ENCODE assay signal across 8 cellular contexts in the genomic region with DNA sequence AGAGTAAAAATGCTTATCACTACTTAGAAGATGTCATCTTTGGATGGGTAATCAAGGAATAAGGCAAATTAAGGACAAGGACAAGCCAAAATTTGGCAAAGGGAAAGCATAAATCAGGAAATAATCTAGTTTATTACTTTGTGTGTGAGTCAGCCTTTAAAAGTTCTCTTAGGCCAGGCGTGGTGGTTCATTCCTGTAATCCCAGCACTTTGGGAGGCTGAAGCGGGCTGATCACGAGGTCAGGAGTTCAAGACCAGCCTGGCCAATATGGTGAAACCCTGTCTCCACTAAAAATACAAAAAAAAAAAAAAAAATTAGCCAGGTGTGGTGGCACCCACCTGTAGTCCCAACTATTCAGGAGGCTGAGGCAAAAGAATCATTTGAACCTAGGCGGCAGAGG. TPM values are rescaled to one million over a fixed set of nuclear protein-coding genes. Genes with fewer than 3 reads are reported as not detected.
DNase-seq lines count a peak whose midpoint lies in the region; ATAC-seq and TF ChIP-seq lines count a peak whose summit lies in the region.
"Not testable (repeated sequence)": the region's sequence is repeated elsewhere in the genome, so short reads cannot be mapped to it uniquely, and the experiment has no call there.

No MANE protein-coding gene starts in this region.

- TF ChIP-seq CTCF in CD4-positive, alpha-beta T cell (IDR thresholded peaks at IDR 0.05); GM23338 (conservative IDR thresholded peaks at IDR 0.05; ENCODE audit: low read depth in 2 of 2); progenitor cell of endocrine pancreas (IDR thresholded peaks at IDR 0.05; ENCODE audit: unreplicated experiment): not testable (repeated sequence)

- H3K9me2 ChIP-seq in GM23338 (ENCODE audit: insufficient read depth), result not testable (repeated sequence)

- not testable (repeated sequence) for H3K36me3 ChIP-seq in GM23338 (ENCODE audit: insufficient read depth)

- peak overlapping the region; percentile 97 for H3K27ac Mint-ChIP-seq in CD4-positive, alpha-beta T cell
- not testable (repeated sequence) for H3K27ac Mint-ChIP-seq in GM23338; T-helper 2 cell treated with Interferon-gamma antibody and Interleukin-4, amounts not matched to agents 5 μg/mL and 100 μg/mL, for 36 hours; central memory CD8-positive, alpha-beta T cell (ENCODE audit: low read depth)
- peak overlapping the region; percentile 39 for H3K27ac Mint-ChIP-seq in activated CD8-positive, alpha-beta T cell treated with anti-CD3 and anti-CD28 coated beads, Interleukin-2, amount 10 ng/mL, durations not matched to agents 7 days and 5 days
- H3K27ac Mint-ChIP-seq in activated naive CD4-positive, alpha-beta T cell treated with anti-CD3 and anti-CD28 coated beads, Interleukin-2, amount 10 ng/mL, durations not matched to agents 7 days and 5 days, result peak overlapping the region; percentile 100
- H3K27ac Mint-ChIP-seq in naive B cell (peak overlapping the region in 1 of 6 donors; percentile 60), progenitor cell of endocrine pancreas (peak overlapping the region; percentile 12)

- CTCF ChIA-PET in CD4-positive, alpha-beta T cell (lab: Charles Lee), result interaction anchor here (4.0 kb wide), 1 partner anchor 12 kb away, joined by 33 read pairs; no protein-coding TSS in a partner anchor
- CTCF ChIA-PET in activated CD8-positive, alpha-beta T cell treated with anti-CD3 and anti-CD28 coated beads, Interleukin-2, amount 10 ng/mL, durations not matched to agents 7 days and 5 days (lab: Charles Lee), result interaction anchor here (7.1 to 7.2 kb wide), 2 partner anchors 12 to 103 kb away, joined by 58 to 89 read pairs; a partner anchor contains a TSS
- CTCF ChIA-PET in activated naive CD4-positive, alpha-beta T cell treated with anti-CD3 and anti-CD28 coated beads, Interleukin-2, amount 10 ng/mL, durations not matched to agents 7 days and 5 days (lab: Charles Lee), result interaction anchor here (0.6 to 2.0 kb wide), 4 partner anchors 12 to 131 kb away, joined by 3 to 14 read pairs (median 4); no protein-coding TSS in a partner anchor

- H3K9me3 ChIP-seq in CD4-positive, alpha-beta T cell (ENCODE audit: control insufficient read depth, low read length), result not testable (repeated sequence)

- H3K4me3 Mint-ChIP-seq in CD4-positive, alpha-beta T cell, result peak overlapping the region; percentile 99
- H3K4me3 Mint-ChIP-seq in GM23338, result peak overlapping the region; percentile 100; the same call in 2 of the 3 replicates
- peak overlapping the region; percentile 100 for H3K4me3 Mint-ChIP-seq in T-helper 2 cell treated with Interferon-gamma antibody and Interleukin-4, amounts not matched to agents 5 μg/mL and 100 μg/mL, for 36 hours
- H3K4me3 Mint-ChIP-seq in activated CD8-positive, alpha-beta T cell treated with anti-CD3 and anti-CD28 coated beads, Interleukin-2, amount 10 ng/mL, durations not matched to agents 7 days and 5 days, result peak overlapping the region; percentile 96
- H3K4me3 Mint-ChIP-seq in activated naive CD4-positive, alpha-beta T cell treated with anti-CD3 and anti-CD28 coated beads, Interleukin-2, amount 10 ng/mL, durations not matched to agents 7 days and 5 days, result peak overlapping the region; percentile 44
- peak overlapping the region; percentile 20 for H3K4me3 Mint-ChIP-seq in central memory CD8-positive, alpha-beta T cell
- peak overlapping the region in 6 of 8 donors; percentile 21 to 100 (median 98) for H3K4me3 Mint-ChIP-seq in naive B cell
- peak overlapping the region; percentile 100 for H3K4me3 Mint-ChIP-seq in progenitor cell of endocrine pancreas (ENCODE audit: low read depth)

- not testable (repeated sequence) for ATAC-seq in CD4-positive, alpha-beta T cell (ENCODE audit: poor library complexity); GM23338; activated CD8-positive, alpha-beta T cell treated with anti-CD3 and anti-CD28 coated beads, Interleukin-2, amount 10 ng/mL, durations not matched to agents 7 days and 5 days; central memory CD8-positive, alpha-beta T cell (replicated peaks; ENCODE audit: extremely low read depth, poor library complexity, severe bottlenecking); naive B cell (ENCODE audit: low read depth in 2 of 2)

- H3K4me2 ChIP-seq in GM23338, result not testable (repeated sequence)

- H3K4me1 ChIP-seq in GM23338 (ENCODE audit: insufficient read depth), result not testable (repeated sequence)

- not testable (repeated sequence) for H3K27me3 Mint-ChIP-seq in CD4-positive, alpha-beta T cell; GM23338 (ENCODE audit: insufficient read depth, low read depth, poor library complexity); T-helper 2 cell treated with Interferon-gamma antibody and Interleukin-4, amounts not matched to agents 5 μg/mL and 100 μg/mL, for 36 hours (ENCODE audit: low read depth); activated CD8-positive, alpha-beta T cell treated with anti-CD3 and anti-CD28 coated beads, Interleukin-2, amount 10 ng/mL, durations not matched to agents 7 days and 5 days (ENCODE audit: low read depth); activated naive CD4-positive, alpha-beta T cell treated with anti-CD3 and anti-CD28 coated beads, Interleukin-2, amount 10 ng/mL, durations not matched to agents 7 days and 5 days; central memory CD8-positive, alpha-beta T cell; naive B cell; progenitor cell of endocrine pancreas

- H3K36me3 Mint-ChIP-seq in CD4-positive, alpha-beta T cell (ENCODE audit: low read depth), result peaks cover 33% of the 10 kb centered on the region
- peaks cover 21% of the 10 kb centered on the region for H3K36me3 Mint-ChIP-seq in GM23338 (ENCODE audit: low read depth)
- H3K36me3 Mint-ChIP-seq in T-helper 2 cell treated with Interferon-gamma antibody and Interleukin-4, amounts not matched to agents 5 μg/mL and 100 μg/mL, for 36 hours (ENCODE audit: low read depth), result peaks cover 26% of the 10 kb centered on the region
- peaks cover 23% of the 10 kb centered on the region for H3K36me3 Mint-ChIP-seq in activated CD8-positive, alpha-beta T cell treated with anti-CD3 and anti-CD28 coated beads, Interleukin-2, amount 10 ng/mL, durations not matched to agents 7 days and 5 days (ENCODE audit: low read depth)
- H3K36me3 Mint-ChIP-seq in activated naive CD4-positive, alpha-beta T cell treated with anti-CD3 and anti-CD28 coated beads, Interleukin-2, amount 10 ng/mL, durations not matched to agents 7 days and 5 days, result peaks cover 23% of the 10 kb centered on the region
- peaks cover 29% of the 10 kb centered on the region for H3K36me3 Mint-ChIP-seq in central memory CD8-positive, alpha-beta T cell (ENCODE audit: insufficient read depth)
- H3K36me3 Mint-ChIP-seq in naive B cell; progenitor cell of endocrine pancreas (ENCODE audit: insufficient read depth): not testable (repeated sequence)

- not testable (repeated sequence) for H3K27me3 ChIP-seq in CD4-positive, alpha-beta T cell (ENCODE audit: control insufficient read depth, insufficient read depth, low read length); GM23338 (ENCODE audit: insufficient read depth)

- peaks cover 32% of the 10 kb centered on the region for H3K4me1 Mint-ChIP-seq in CD4-positive, alpha-beta T cell (ENCODE audit: low read depth)
- H3K4me1 Mint-ChIP-seq in GM23338; progenitor cell of endocrine pancreas (ENCODE audit: low read depth): not testable (repeated sequence)
- H3K4me1 Mint-ChIP-seq in T-helper 2 cell treated with Interferon-gamma antibody and Interleukin-4, amounts not matched to agents 5 μg/mL and 100 μg/mL, for 36 hours (ENCODE audit: low read depth), result peaks cover 29% of the 10 kb centered on the region
- H3K4me1 Mint-ChIP-seq in activated CD8-positive, alpha-beta T cell treated with anti-CD3 and anti-CD28 coated beads, Interleukin-2, amount 10 ng/mL, durations not matched to agents 7 days and 5 days (ENCODE audit: low read depth), result peaks cover 27% of the 10 kb centered on the region
- H3K4me1 Mint-ChIP-seq in activated naive CD4-positive, alpha-beta T cell treated with anti-CD3 and anti-CD28 coated beads, Interleukin-2, amount 10 ng/mL, durations not matched to agents 7 days and 5 days, result peaks cover 43% of the 10 kb centered on the region
- H3K4me1 Mint-ChIP-seq in central memory CD8-positive, alpha-beta T cell, result peaks cover 40% of the 10 kb centered on the region
- peaks cover 14 to 35% (median 22%) of the 10 kb centered on the region in 3 donors for H3K4me1 Mint-ChIP-seq in naive B cell

- 0 out of 2 replicates have a peak, but pooled peaks cover 11% of the 10 kb centered on the region for H3F3A ChIP-seq in GM23338 (replicated peaks; ENCODE audit: low read depth)

- peaks cover 36% of the 10 kb centered on the region for H3K79me2 ChIP-seq in GM23338 (replicated peaks; ENCODE audit: insufficient read depth)

- H3K27ac ChIP-seq in CD4-positive, alpha-beta T cell (ENCODE audit: low read depth, low read length); GM23338 (ENCODE audit: low read depth): not testable (repeated sequence)

- not testable (repeated sequence) for H3K4me3 ChIP-seq in GM23338

- intact Hi-C loops in CD4-positive, alpha-beta T cell (cut with DNase I, micrococcal nuclease), result loop anchor here (5.0 to 10.0 kb wide), 4 partner anchors 45 to 1205 kb away; a partner anchor contains a TSS

- H3K9me3 Mint-ChIP-seq in CD4-positive, alpha-beta T cell; GM23338; T-helper 2 cell treated with Interferon-gamma antibody and Interleukin-4, amounts not matched to agents 5 μg/mL and 100 μg/mL, for 36 hours; activated CD8-positive, alpha-beta T cell treated with anti-CD3 and anti-CD28 coated beads, Interleukin-2, amount 10 ng/mL, durations not matched to agents 7 days and 5 days (ENCODE audit: insufficient read depth); activated naive CD4-positive, alpha-beta T cell treated with anti-CD3 and anti-CD28 coated beads, Interleukin-2, amount 10 ng/mL, durations not matched to agents 7 days and 5 days; central memory CD8-positive, alpha-beta T cell; naive B cell; progenitor cell of endocrine pancreas (ENCODE audit: low read depth): not testable (repeated sequence)

- peaks cover 18% of the 10 kb centered on the region for H4K20me1 ChIP-seq in GM23338 (replicated peaks; ENCODE audit: insufficient read depth)

- DNase-seq in CD4-positive, alpha-beta T cell; GM23338 (ENCODE audit: low spot score); T-helper 2 cell treated with Interferon-gamma antibody and Interleukin-4, amounts not matched to agents 5 μg/mL and 100 μg/mL, for 36 hours (ENCODE audit: low spot score); activated CD8-positive, alpha-beta T cell treated with anti-CD3 and anti-CD28 coated beads, Interleukin-2, amount 10 ng/mL, durations not matched to agents 7 days and 5 days; activated naive CD4-positive, alpha-beta T cell treated with anti-CD3 and anti-CD28 coated beads, Interleukin-2, amount 10 ng/mL, durations not matched to agents 7 days and 5 days; central memory CD8-positive, alpha-beta T cell (ENCODE audit: low spot score in 2 of 2); naive B cell; progenitor cell of endocrine pancreas (ENCODE audit: low spot score, unreplicated experiment): not testable (repeated sequence)

- H2AFZ ChIP-seq in GM23338, result not testable (repeated sequence)

- POLR2A ChIA-PET in CD4-positive, alpha-beta T cell (lab: Charles Lee), result not testable (repeated sequence)
- POLR2A ChIA-PET in activated CD8-positive, alpha-beta T cell treated with anti-CD3 and anti-CD28 coated beads, Interleukin-2, amount 10 ng/mL, durations not matched to agents 7 days and 5 days (lab: Charles Lee), result interaction anchor here (3.4 kb wide), 1 partner anchor 12 kb away, joined by 22 read pairs; no protein-coding TSS in a partner anchor

RNA-seq across cellular contexts. Expression of a gene that starts 1.7 kb away (rescaled TPM):
- 10 to 100 TPM; 41.4 to 43.0 TPM for total RNA-seq in CD4-positive, alpha-beta T cell
- total RNA-seq in GM23338 (2014; rRNA removed; shearing (Covaris generic)), result 36.5 and 41.1 TPM in 2 replicates
- 23.0 and 25.2 TPM in 2 replicates for polyA plus RNA-seq in GM23338 (2016; fragmentation: Nextera tagmentation; extraction: Ambion mirVana)
- total RNA-seq in activated CD8-positive, alpha-beta T cell treated with anti-CD3 and anti-CD28 coated beads, Interleukin-2, amount 10 ng/mL, durations not matched to agents 7 days and 5 days, result 100 to 1,000 TPM in 1 of 2 experiments, 10 to 100 TPM in 1; 91.7 to 101 TPM
- polyA plus RNA-seq in naive B cell (ENCODE audit: low read depth in 6 of 6), result 10 to 100 TPM; 15.9 to 25.5 (median 20.0) TPM
- total RNA-seq in progenitor cell of endocrine pancreas, result 58.8 and 68.7 TPM in 2 replicates

Comparison
In these comparisons a context has a peak if more than half of its experiments do, and no peak if none do; other contexts are left out.
1. H3K4me3 Mint-ChIP-seq: peak in every context shown above with its lines; median percentile 100 in GM23338; 100 in T-helper 2 cell treated with Interferon-gamma antibody and Interleukin-4, amounts not matched to agents 5 μg/mL and 100 μg/mL, for 36 hours; 100 in progenitor cell of endocrine pancreas; 99 in CD4-positive, alpha-beta T cell; 98 in naive B cell; 96 in activated CD8-positive, alpha-beta T cell treated with anti-CD3 and anti-CD28 coated beads, Interleukin-2, amount 10 ng/mL, durations not matched to agents 7 days and 5 days; 44 in activated naive CD4-positive, alpha-beta T cell treated with anti-CD3 and anti-CD28 coated beads, Interleukin-2, amount 10 ng/mL, durations not matched to agents 7 days and 5 days; 20 in central memory CD8-positive, alpha-beta T cell.